Comparison of ENCODE assay signal across 8 cellular contexts in the genomic region with DNA sequence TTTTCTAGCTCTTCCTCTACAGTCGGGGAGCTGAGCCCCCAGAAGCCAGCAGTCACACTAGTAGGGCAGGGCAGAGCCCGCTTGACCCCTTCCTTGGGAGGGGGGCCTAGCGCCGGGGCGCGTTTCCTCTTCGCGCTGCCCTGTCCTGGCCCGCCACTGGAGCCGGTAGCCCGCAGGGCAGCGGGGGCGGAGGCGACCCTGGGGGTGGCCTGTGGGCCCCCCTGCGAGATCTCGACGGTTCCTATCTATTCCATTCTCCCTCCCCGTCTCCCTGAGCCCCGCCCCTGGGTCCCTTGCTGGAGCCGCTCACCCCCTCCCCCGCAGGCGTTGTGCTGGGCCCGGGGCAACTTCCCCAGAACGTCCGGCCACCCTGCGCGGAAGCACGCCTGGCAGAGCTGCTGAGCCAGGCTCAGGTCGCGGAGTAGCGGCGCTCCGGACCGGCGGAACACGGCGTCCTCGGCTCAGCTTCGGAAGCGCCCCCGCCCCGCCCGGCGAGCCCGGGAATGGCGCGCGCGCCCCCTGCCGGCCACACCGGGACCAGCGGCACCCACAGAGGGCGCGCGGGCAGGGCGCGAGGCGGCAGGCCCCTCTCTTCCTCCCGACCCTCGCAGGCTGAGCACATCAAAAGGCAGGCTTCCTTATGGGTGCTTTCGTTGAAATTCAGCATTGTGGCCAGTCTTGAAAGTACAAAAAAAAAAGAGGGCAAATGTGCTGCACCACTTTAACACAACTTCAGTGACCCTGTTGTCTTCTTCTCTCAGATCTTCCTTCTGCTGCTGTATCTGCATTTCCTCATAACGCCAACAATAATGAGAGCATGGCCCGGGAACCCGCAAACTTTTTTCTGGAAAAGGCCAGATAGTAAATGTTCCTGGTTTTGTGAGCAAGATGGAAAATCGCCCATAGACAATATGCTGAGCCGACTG.
DNase-seq lines count a peak whose midpoint lies in the region; ATAC-seq and TF ChIP-seq lines count a peak whose summit lies in the region.

No MANE protein-coding gene starts in this region.

- H3K4me3 ChIP-seq in fibroblast of pulmonary artery (replicated peaks; ENCODE audit: low read depth, low read length): peak overlapping the region; percentile 63
- H3K4me3 ChIP-seq in subcutaneous abdominal adipose tissue (ENCODE audit: low read depth in 1 of 5, low read length in 5 of 5): peak overlapping the region; percentile 58 to 77 (median 70)

- H3K4me3 Mint-ChIP-seq in naive thymus-derived CD8-positive, alpha-beta T cell: peak overlapping the region; percentile 65 to 79 (median 72)

- H3K9ac ChIP-seq in subcutaneous abdominal adipose tissue (ENCODE audit: low read length in 5 of 5): peak overlapping the region in 4 of 5 donors; percentile 74 to 87 (median 80)

- H3K36me3 Mint-ChIP-seq in naive thymus-derived CD8-positive, alpha-beta T cell: no peaks in the 10 kb centered on the region

- DNase-seq in Ammon's horn (ENCODE audit: low spot score) (peak; percentile 77), NCI-H69 (lab: John Stamatoyannopoulos, UW) (peak; percentile 84), fibroblast of pulmonary artery (ENCODE audit: low read depth) (peak; percentile 57)
- peak; percentile 64 for DNase-seq in activated T-cell treated with anti-CD3 and anti-CD28 coated beads, Interleukin-2, amount 50 U/mL, for 48 hours
- DNase-seq in naive thymus-derived CD8-positive, alpha-beta T cell: peak; percentile 12 to 70 (median 48)

- peaks cover 0 to 10% (median 4%) of the 10 kb centered on the region in 9 donors for H3K9me3 Mint-ChIP-seq in naive thymus-derived CD8-positive, alpha-beta T cell

- no peaks in the 10 kb centered on the region for H3K27me3 ChIP-seq in subcutaneous abdominal adipose tissue (ENCODE audit: control insufficient read depth in 5 of 5, insufficient read depth in 4 of 5, low read length in 5 of 5)

- POLR2A ChIA-PET in naive thymus-derived CD8-positive, alpha-beta T cell (lab: Charles Lee): no interaction called here

- no peak for TF ChIP-seq CTCF in fibroblast of pulmonary artery (IDR thresholded peaks at IDR 0.05; ENCODE audit: low read length, missing control alignments)

- H3K27me3 Mint-ChIP-seq in naive thymus-derived CD8-positive, alpha-beta T cell: peaks cover 11 to 50% (median 27%) of the 10 kb centered on the region in 5 donors

- peaks cover 3 to 29% (median 26%) of the 10 kb centered on the region in 5 donors for H3K4me1 ChIP-seq in subcutaneous abdominal adipose tissue (ENCODE audit: control insufficient read depth in 5 of 5, insufficient read depth in 5 of 5, low read length in 5 of 5)

- H3K27ac Mint-ChIP-seq in naive thymus-derived CD8-positive, alpha-beta T cell: peak overlapping the region in 2 of 10 donors; percentile 41 to 44

- H3K36me3 ChIP-seq in subcutaneous abdominal adipose tissue (ENCODE audit: control insufficient read depth in 5 of 5, insufficient read depth in 5 of 5, low read length in 5 of 5): no peaks in the 10 kb centered on the region

- H3K27ac ChIP-seq in subcutaneous abdominal adipose tissue (ENCODE audit: low read depth, low read length): peak overlapping the region; percentile 71

- peaks cover 9 to 27% (median 20%) of the 10 kb centered on the region in 4 donors for H3K4me1 Mint-ChIP-seq in naive thymus-derived CD8-positive, alpha-beta T cell

- ATAC-seq in GM18868 (IDR thresholded peaks at IDR 0.05; ENCODE audit: unreplicated experiment) (peak; percentile 91), HG03095 (IDR thresholded peaks at IDR 0.05; ENCODE audit: unreplicated experiment) (peak; percentile 86)
- peak; percentile 78 to 92 for ATAC-seq in naive thymus-derived CD8-positive, alpha-beta T cell

- H3K9me3 ChIP-seq in subcutaneous abdominal adipose tissue (ENCODE audit: control insufficient read depth in 5 of 5, low read length in 5 of 5): no peaks in the 10 kb centered on the region

Comparison
In these comparisons a context has a peak if more than half of its experiments do, and no peak if none do; other contexts are left out.
1. Peak in every context shown above with its lines: DNase-seq, ATAC-seq, H3K4me3 ChIP-seq and H3K27ac ChIP-seq.